In genomic region chr1:10211805-10212405, GRCh38 we compare ENCODE assay signal across 8 cellular contexts. TPM values are rescaled to one million over a fixed set of nuclear protein-coding genes. Genes with fewer than 3 reads are reported as not detected.
DNase-seq lines count a peak whose midpoint lies in the region; ATAC-seq and TF ChIP-seq lines count a peak whose summit lies in the region.

No MANE protein-coding gene starts in this region.

- DNase-seq in T-helper 1 cell = no peak
- DNase-seq in RWPE1 (ENCODE audit: low spot score) = peak; percentile 26
- no peak for DNase-seq in endodermal cell
- DNase-seq in natural killer cell treated with Interleukin-12 subunit alpha and Interleukin-12 subunit beta and Interleukin-15 and Interleukin-18, amount 100 ng/mL, for 72 hours (ENCODE audit: low spot score) = no peak
- no peak for DNase-seq in T1000 (lab: John Stamatoyannopoulos, UW)
- no peak for DNase-seq in NK-92 (lab: John Stamatoyannopoulos, UW; ENCODE audit: unreplicated experiment)

- no peaks in the 10 kb centered on the region for H3K27me3 ChIP-seq in endodermal cell (ENCODE audit: control insufficient read depth, insufficient read depth, low read length, poor library complexity, severe bottlenecking)

- peak overlapping the region; percentile 58 for H3K27ac Mint-ChIP-seq in T-helper 1 cell treated with Interleukin-12 subunit alpha and Interleukin-12 subunit beta and Interleukin-4 antibody, amounts not matched to agents 30 μg/mL and 1 μg/mL, for 36 hours
- peak overlapping the region; percentile 97 for H3K27ac Mint-ChIP-seq in endodermal cell
- peak overlapping the region; percentile 8 to 11 for H3K27ac Mint-ChIP-seq in natural killer cell treated with Interleukin-12 subunit alpha and Interleukin-12 subunit beta and Interleukin-15 and Interleukin-18, amount 100 ng/mL, for 72 hours

- peak overlapping the region; percentile 96 for H3K4me3 ChIP-seq in endodermal cell (ENCODE audit: low read length)

- H3K4me1 Mint-ChIP-seq in T-helper 1 cell treated with Interleukin-12 subunit alpha and Interleukin-12 subunit beta and Interleukin-4 antibody, amounts not matched to agents 30 μg/mL and 1 μg/mL, for 36 hours (ENCODE audit: low read depth) = peaks cover 33% of the 10 kb centered on the region
- peaks cover 23% of the 10 kb centered on the region for H3K4me1 Mint-ChIP-seq in endodermal cell
- peaks cover 34 to 53% of the 10 kb centered on the region in 2 donors for H3K4me1 Mint-ChIP-seq in natural killer cell treated with Interleukin-12 subunit alpha and Interleukin-12 subunit beta and Interleukin-15 and Interleukin-18, amount 100 ng/mL, for 72 hours (ENCODE audit: low read depth in 2 of 2)

- ATAC-seq in natural killer cell treated with Interleukin-12 subunit alpha and Interleukin-12 subunit beta and Interleukin-15 and Interleukin-18, amount 100 ng/mL, for 72 hours = no peak
- ATAC-seq in GM18511 (IDR thresholded peaks at IDR 0.05; ENCODE audit: unreplicated experiment) = no peak

- peak overlapping the region; percentile 35 for H3K4me3 Mint-ChIP-seq in T-helper 1 cell treated with Interleukin-12 subunit alpha and Interleukin-12 subunit beta and Interleukin-4 antibody, amounts not matched to agents 30 μg/mL and 1 μg/mL, for 36 hours
- H3K4me3 Mint-ChIP-seq in endodermal cell = peak overlapping the region; percentile 97
- peak overlapping the region; percentile 85 for H3K4me3 Mint-ChIP-seq in natural killer cell treated with Interleukin-12 subunit alpha and Interleukin-12 subunit beta and Interleukin-15 and Interleukin-18, amount 100 ng/mL, for 72 hours

- no peaks in the 10 kb centered on the region for H3K36me3 ChIP-seq in endodermal cell (ENCODE audit: control insufficient read depth, insufficient read depth, low read length)

- H3K27ac ChIP-seq in RWPE1 (peak overlapping the region; percentile 97), endodermal cell (ENCODE audit: low read depth, low read length) (peak overlapping the region; percentile 100)

- peaks cover 5% of the 10 kb centered on the region for H3K4me1 ChIP-seq in endodermal cell (ENCODE audit: control insufficient read depth, insufficient read depth, low read length)

- TF ChIP-seq CTCF in RWPE1 (conservative IDR thresholded peaks at IDR 0.05; ENCODE audit: low read depth) = no peak
- no peak for TF ChIP-seq CTCF in endodermal cell (conservative IDR thresholded peaks at IDR 0.05)

- 25 to 30% methylated on average over 9 to 11 of the region's 11 CpGs for WGBS in endodermal cell (ENCODE audit: insufficient coverage in 1 of 2, insufficient read length in 1 of 2), 2 experiments

- H3K9ac ChIP-seq in endodermal cell (ENCODE audit: extremely low read depth, low read length, poor library complexity, severe bottlenecking) = peak overlapping the region; percentile 88

- POLR2A ChIA-PET in RWPE1 (lab: Yijun Ruan, JAX; ENCODE audit: low non-redundant PET) = interaction anchor here (0.6 kb wide), 1 partner anchor 132 kb away, joined by 3 read pairs; no protein-coding TSS in a partner anchor

- peaks cover 4% of the 10 kb centered on the region for H3K27me3 Mint-ChIP-seq in T-helper 1 cell treated with Interleukin-12 subunit alpha and Interleukin-12 subunit beta and Interleukin-4 antibody, amounts not matched to agents 30 μg/mL and 1 μg/mL, for 36 hours (ENCODE audit: low read depth)
- H3K27me3 Mint-ChIP-seq in endodermal cell (ENCODE audit: insufficient read depth) = peaks cover 5% of the 10 kb centered on the region
- H3K27me3 Mint-ChIP-seq in natural killer cell treated with Interleukin-12 subunit alpha and Interleukin-12 subunit beta and Interleukin-15 and Interleukin-18, amount 100 ng/mL, for 72 hours = no peaks in the 10 kb centered on the region

- H3K36me3 Mint-ChIP-seq in T-helper 1 cell treated with Interleukin-12 subunit alpha and Interleukin-12 subunit beta and Interleukin-4 antibody, amounts not matched to agents 30 μg/mL and 1 μg/mL, for 36 hours (ENCODE audit: low read depth) = no peaks in the 10 kb centered on the region
- no peaks in the 10 kb centered on the region for H3K36me3 Mint-ChIP-seq in endodermal cell (ENCODE audit: low read depth)
- H3K36me3 Mint-ChIP-seq in natural killer cell treated with Interleukin-12 subunit alpha and Interleukin-12 subunit beta and Interleukin-15 and Interleukin-18, amount 100 ng/mL, for 72 hours = no peaks in the 10 kb centered on the region

- no peaks in the 10 kb centered on the region for H3K9me3 Mint-ChIP-seq in T-helper 1 cell treated with Interleukin-12 subunit alpha and Interleukin-12 subunit beta and Interleukin-4 antibody, amounts not matched to agents 30 μg/mL and 1 μg/mL, for 36 hours
- H3K9me3 Mint-ChIP-seq in endodermal cell = no peaks in the 10 kb centered on the region
- H3K9me3 Mint-ChIP-seq in natural killer cell treated with Interleukin-12 subunit alpha and Interleukin-12 subunit beta and Interleukin-15 and Interleukin-18, amount 100 ng/mL, for 72 hours = no peaks in the 10 kb centered on the region

- no peaks in the 10 kb centered on the region for H3K9me3 ChIP-seq in endodermal cell (ENCODE audit: control insufficient read depth, low read length)

- CTCF ChIA-PET in RWPE1 (lab: Yijun Ruan, JAX) = interaction anchor here (0.6 kb wide), 1 partner anchor 55 kb away, joined by 3 read pairs; no protein-coding TSS in a partner anchor

RNA-seq across cellular contexts. Expression of gene KIF1B, which starts 1.5 kb away (rescaled TPM):
- total RNA-seq in endodermal cell = 10 to 100 TPM; 71.5 to 74.2 TPM
- 77.6 TPM for polyA plus RNA-seq in endodermal cell (2013, experiment 1 of 2)
- polyA plus RNA-seq in endodermal cell (2013, experiment 2 of 2) = 78.5 TPM
- 10 to 100 TPM in 1 of 2 donors, 1 to 10 TPM in 1; 9.9 to 32.2 TPM for total RNA-seq in natural killer cell treated with Interleukin-12 subunit alpha and Interleukin-12 subunit beta and Interleukin-15 and Interleukin-18, amount 100 ng/mL, for 72 hours

Comparison
In these comparisons a context has a peak if more than half of its experiments do, and no peak if none do; other contexts are left out.
1. H3K27ac Mint-ChIP-seq: peak in every context shown above with its lines; median percentile 97 in endodermal cell; 58 in T-helper 1 cell treated with Interleukin-12 subunit alpha and Interleukin-12 subunit beta and Interleukin-4 antibody, amounts not matched to agents 30 μg/mL and 1 μg/mL, for 36 hours; 10 in natural killer cell treated with Interleukin-12 subunit alpha and Interleukin-12 subunit beta and Interleukin-15 and Interleukin-18, amount 100 ng/mL, for 72 hours.
2. H3K4me3 Mint-ChIP-seq: peak in every context shown above with its lines; median percentile 97 in endodermal cell; 85 in natural killer cell treated with Interleukin-12 subunit alpha and Interleukin-12 subunit beta and Interleukin-15 and Interleukin-18, amount 100 ng/mL, for 72 hours; 35 in T-helper 1 cell treated with Interleukin-12 subunit alpha and Interleukin-12 subunit beta and Interleukin-4 antibody, amounts not matched to agents 30 μg/mL and 1 μg/mL, for 36 hours.